17 cellular contexts compared by ENCODE assay signal in genomic region chr2:223092667-223093066, GRCh38. TPM values are rescaled to one million over a fixed set of nuclear protein-coding genes. Genes with fewer than 3 reads are reported as not detected.
"Had no signal": no experiment of that assay in that cellular context is flagged by ENCODE, and none has a peak within 500 bp of the region (broad histone marks: within the 10 kb centered on the region; RNA-seq: fewer than 3 reads in every experiment).

No MANE protein-coding gene starts in this region.

- H3K27ac Mint-ChIP-seq: activated CD4-positive, alpha-beta T cell treated with anti-CD3 and anti-CD28 coated beads, Interleukin-2, amount 10 ng/mL, durations not matched to agents 24 days and 14 days; activated CD8-positive, alpha-beta T cell treated with anti-CD3 and anti-CD28 coated beads, Interleukin-2, amount 10 ng/mL, durations not matched to agents 7 days and 5 days; activated naive CD8-positive, alpha-beta T cell treated with anti-CD3 and anti-CD28 coated beads, Interleukin-2, amount 10 ng/mL, durations not matched to agents 7 days and 5 days; stimulated activated effector memory CD8-positive, alpha-beta T cell treated with anti-CD3 and anti-CD28 coated beads, Interleukin-12 subunit alpha, Interleukin-12 subunit beta, amount 100 ng/mL, for 72 hours had no signal

- ATAC-seq: activated CD8-positive, alpha-beta T cell treated with anti-CD3 and anti-CD28 coated beads, Interleukin-2, amount 10 ng/mL, durations not matched to agents 7 days and 5 days; stimulated activated effector memory CD8-positive, alpha-beta T cell treated with anti-CD3 and anti-CD28 coated beads, Interleukin-12 subunit alpha, Interleukin-12 subunit beta, amount 100 ng/mL, for 72 hours had no signal

- H3K4me3 ChIP-seq: gastroesophageal sphincter, sigmoid colon had no signal

- DNase-seq: activated CD4-positive, alpha-beta T cell treated with anti-CD3 and anti-CD28 coated beads, Interleukin-2, amount 10 ng/mL, durations not matched to agents 24 days and 14 days; activated CD4-positive, CD25-positive, alpha-beta regulatory T cell; activated CD8-positive, alpha-beta memory T cell treated with anti-CD3 and anti-CD28 coated beads, Interleukin-2, amount 50 U/mL, for 48 hours; activated CD8-positive, alpha-beta T cell treated with anti-CD3 and anti-CD28 coated beads, Interleukin-2, amount 10 ng/mL, durations not matched to agents 7 days and 5 days; activated naive CD8-positive, alpha-beta T cell treated with anti-CD3 and anti-CD28 coated beads, Interleukin-2, amount 10 ng/mL, durations not matched to agents 7 days and 5 days; erythroblast; hippocampal formation; kidney; nephron progenitor cell; sigmoid colon; stimulated activated CD4-positive, alpha-beta T cell treated with anti-CD3 and anti-CD28 coated beads, Interleukin-12 subunit alpha, Interleukin-12 subunit beta, amount 100 ng/mL, for 4 hours; stimulated activated CD4-positive, alpha-beta T cell treated with anti-CD3 and anti-CD28 coated beads, Interleukin-2, amount 100 ng/mL, for 24 hours; SW 1271 had no signal

- H3K4me3 Mint-ChIP-seq: activated CD4-positive, alpha-beta T cell treated with anti-CD3 and anti-CD28 coated beads, Interleukin-2, amount 10 ng/mL, durations not matched to agents 24 days and 14 days; activated CD8-positive, alpha-beta T cell treated with anti-CD3 and anti-CD28 coated beads, Interleukin-2, amount 10 ng/mL, durations not matched to agents 7 days and 5 days; activated naive CD8-positive, alpha-beta T cell treated with anti-CD3 and anti-CD28 coated beads, Interleukin-2, amount 10 ng/mL, durations not matched to agents 7 days and 5 days; nephron progenitor cell; stimulated activated effector memory CD8-positive, alpha-beta T cell treated with anti-CD3 and anti-CD28 coated beads, Interleukin-12 subunit alpha, Interleukin-12 subunit beta, amount 100 ng/mL, for 72 hours had no signal

- H3K9me3 ChIP-seq: gastroesophageal sphincter, sigmoid colon had no signal

- H3K36me3 ChIP-seq: gastroesophageal sphincter, sigmoid colon had no signal

- H3K27me3 ChIP-seq: gastroesophageal sphincter, sigmoid colon had no signal

- H3K9me3 Mint-ChIP-seq: activated CD4-positive, alpha-beta T cell treated with anti-CD3 and anti-CD28 coated beads, Interleukin-2, amount 10 ng/mL, durations not matched to agents 24 days and 14 days; activated naive CD8-positive, alpha-beta T cell treated with anti-CD3 and anti-CD28 coated beads, Interleukin-2, amount 10 ng/mL, durations not matched to agents 7 days and 5 days; stimulated activated effector memory CD8-positive, alpha-beta T cell treated with anti-CD3 and anti-CD28 coated beads, Interleukin-12 subunit alpha, Interleukin-12 subunit beta, amount 100 ng/mL, for 72 hours had no signal

- H3K4me1 Mint-ChIP-seq: activated CD4-positive, alpha-beta T cell treated with anti-CD3 and anti-CD28 coated beads, Interleukin-2, amount 10 ng/mL, durations not matched to agents 24 days and 14 days; activated naive CD8-positive, alpha-beta T cell treated with anti-CD3 and anti-CD28 coated beads, Interleukin-2, amount 10 ng/mL, durations not matched to agents 7 days and 5 days; stimulated activated effector memory CD8-positive, alpha-beta T cell treated with anti-CD3 and anti-CD28 coated beads, Interleukin-12 subunit alpha, Interleukin-12 subunit beta, amount 100 ng/mL, for 72 hours had no signal

- H3K36me3 Mint-ChIP-seq: activated naive CD8-positive, alpha-beta T cell treated with anti-CD3 and anti-CD28 coated beads, Interleukin-2, amount 10 ng/mL, durations not matched to agents 7 days and 5 days; stimulated activated effector memory CD8-positive, alpha-beta T cell treated with anti-CD3 and anti-CD28 coated beads, Interleukin-12 subunit alpha, Interleukin-12 subunit beta, amount 100 ng/mL, for 72 hours had no signal

RNA-seq across cellular contexts. Expression of gene KCNE4, which starts 40.7 kb away (rescaled TPM):
- total RNA-seq: activated CD4-positive, alpha-beta T cell treated with anti-CD3 and anti-CD28 coated beads, Interleukin-2, amount 10 ng/mL, durations not matched to agents 24 days and 14 days; activated CD8-positive, alpha-beta T cell treated with anti-CD3 and anti-CD28 coated beads, Interleukin-2, amount 10 ng/mL, durations not matched to agents 7 days and 5 days; activated naive CD8-positive, alpha-beta T cell treated with anti-CD3 and anti-CD28 coated beads, Interleukin-2, amount 10 ng/mL, durations not matched to agents 7 days and 5 days; pulmonary artery endothelial cell; T-helper 2 cell treated with Interferon-gamma antibody and Interleukin-4, amounts not matched to agents 100 ng/mL and 5 ng/mL, for 36 hours had no signal
